25 cellular contexts compared by ENCODE assay signal in the genomic region with DNA sequence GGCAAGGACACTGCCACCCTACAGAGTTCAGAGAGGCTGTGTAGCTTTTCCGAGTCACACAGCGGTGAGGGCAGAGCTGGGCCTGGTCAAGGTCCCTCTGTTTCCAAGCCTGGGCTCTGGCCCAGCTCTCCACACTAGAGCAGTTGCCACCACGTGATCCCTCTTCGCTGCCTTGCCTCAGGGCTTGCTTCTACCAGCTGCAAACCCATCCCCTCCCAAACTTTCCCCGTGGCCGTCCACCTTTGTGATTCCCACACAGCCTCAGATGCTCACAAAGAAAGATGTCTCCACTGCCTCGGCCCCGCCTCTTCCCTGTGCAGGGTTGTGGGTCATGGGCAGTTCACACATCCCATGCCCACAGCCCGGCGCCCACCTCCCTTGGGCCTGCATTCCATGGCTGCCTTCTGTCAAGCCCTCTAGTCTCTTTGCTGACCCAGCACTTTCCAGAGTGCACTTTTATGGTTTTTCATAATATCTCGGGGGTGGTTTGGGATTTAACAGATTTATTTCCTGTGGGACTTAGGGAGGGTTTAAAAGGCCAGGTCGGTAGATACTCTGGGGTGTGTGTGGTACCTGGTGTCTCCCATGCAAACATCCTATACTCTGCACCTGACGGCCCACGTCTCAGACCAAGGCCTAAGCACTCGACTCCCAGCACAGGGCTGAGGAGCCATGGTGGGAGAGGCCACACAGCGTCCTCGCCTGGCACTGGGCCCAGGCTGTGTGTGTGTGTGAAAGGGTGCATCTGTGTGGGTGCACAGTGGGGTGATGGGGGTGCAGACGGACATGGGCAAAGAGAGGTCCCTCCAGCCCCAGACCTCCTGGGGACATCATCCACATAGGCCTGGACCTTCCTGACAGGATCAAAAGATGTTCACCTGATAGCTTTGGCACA.
"Had no signal": no experiment of that assay in that cellular context is flagged by ENCODE, and none has a peak within 500 bp of the region (broad histone marks: within the 10 kb centered on the region; RNA-seq: fewer than 3 reads in every experiment).

No MANE protein-coding gene starts in this region.

- H3K36me3 ChIP-seq: ascending aorta, brain microvascular endothelial cell, esophagus squamous epithelium, right lobe of liver, stomach, tibial artery, upper lobe of right lung had no signal

- DNase-seq: activated B cell treated with CpG ODN at 0.5 μM for 24 hours; activated CD4-positive, alpha-beta T cell treated with anti-CD3 and anti-CD28 coated beads for 36 hours; activated CD8-positive, alpha-beta memory T cell treated with anti-CD3 and anti-CD28 coated beads, Interleukin-2, amount 10 ng/mL, durations not matched to agents 7 days and 5 days; activated CD8-positive, alpha-beta T cell treated with anti-CD3 and anti-CD28 coated beads, Interleukin-2, amount 10 ng/mL, durations not matched to agents 7 days and 5 days; activated effector memory CD4-positive, alpha-beta T cell treated with Interleukin-2 at 50 U/mL for 16 hours; activated naive CD4-positive, alpha-beta T cell treated with anti-CD3 and anti-CD28 coated beads for 36 hours; activated naive CD8-positive, alpha-beta T cell treated with anti-CD3 and anti-CD28 coated beads for 36 hours; brain microvascular endothelial cell; cortex of kidney; esophagus squamous epithelium; foreskin melanocyte; heart right ventricle; left ventricle myocardium inferior; naive B cell; occipital lobe; posterior cingulate gyrus; right lobe of liver; small intestine; stimulated activated CD4-positive, alpha-beta T cell treated with anti-CD3 and anti-CD28 coated beads, Interleukin-1b, Interleukin-23, amount 100 ng/mL, for 48 hours; stimulated activated naive B cell treated with anti-CD40 and anti-IgM and Interleukin-4, amounts not matched to agents 10 μg/mL and 1 μg/mL and 100 μg/mL, for 72 hours; stomach; T-helper 1 cell; tibial artery; upper lobe of right lung had no signal

- ATAC-seq: activated CD4-positive, alpha-beta T cell treated with anti-CD3 and anti-CD28 coated beads for 36 hours; activated CD8-positive, alpha-beta memory T cell treated with anti-CD3 and anti-CD28 coated beads, Interleukin-2, amount 10 ng/mL, durations not matched to agents 7 days and 5 days; activated CD8-positive, alpha-beta T cell treated with anti-CD3 and anti-CD28 coated beads, Interleukin-2, amount 10 ng/mL, durations not matched to agents 7 days and 5 days; stimulated activated naive B cell treated with anti-CD40 and anti-IgM and Interleukin-4, amounts not matched to agents 10 μg/mL and 1 μg/mL and 100 μg/mL, for 72 hours; upper lobe of right lung had no signal

- H3K27ac ChIP-seq: ascending aorta, brain microvascular endothelial cell, esophagus squamous epithelium, heart right ventricle, left ventricle myocardium inferior, right lobe of liver, stomach, tibial artery, upper lobe of right lung had no signal

- H3K4me1 ChIP-seq: ascending aorta, esophagus squamous epithelium, right lobe of liver, stomach, tibial artery, upper lobe of right lung had no signal

- H3K27me3 ChIP-seq: ascending aorta, brain microvascular endothelial cell, heart right ventricle, right lobe of liver, stomach, tibial artery, upper lobe of right lung had no signal

- H3K9me3 ChIP-seq: ascending aorta, esophagus squamous epithelium, heart right ventricle, left ventricle myocardium inferior, right lobe of liver, stomach, tibial artery, upper lobe of right lung had no signal

- H3K4me3 ChIP-seq: ascending aorta, esophagus squamous epithelium, heart right ventricle, left ventricle myocardium inferior, right lobe of liver, stomach, tibial artery, upper lobe of right lung had no signal
